ENCODE assay signal across 1 cellular context in genomic region chr1:234327577-234328164, GRCh38.
A peak's percentile ranks its signal among the peaks of the same experiment; 100 is the strongest.
TF ChIP-seq lines count a peak whose summit lies in the region.

No MANE protein-coding gene starts in this region.

TF ChIP-seq in HepG2, 621 proteins besides CTCF, POLR2A, EP300 and RAD21 (continued from another document and continues in another):
- peak; percentile 12; the same call in 1 of the 2 replicates for TF ChIP-seq ZNF281 (CRISPR knock-in tag; IDR thresholded peaks at IDR 0.05; ENCODE audit: borderline replicate concordance)
- no peak for TF ChIP-seq ZBTB3 (CRISPR knock-in tag; IDR thresholded peaks at IDR 0.05; ENCODE audit: borderline replicate concordance, low read depth)
- TF ChIP-seq WIZ (CRISPR knock-in tag; IDR thresholded peaks at IDR 0.05) = peak; percentile 77; the same call in 1 of the 2 replicates
- peak; percentile 70 for TF ChIP-seq ASH2L (IDR thresholded peaks at IDR 0.05; ENCODE audit: insufficient read length, low read depth, low read length)
- no peak for TF ChIP-seq ZNF768 (CRISPR knock-in tag; IDR thresholded peaks at IDR 0.05)
- TF ChIP-seq ZNF891 (CRISPR knock-in tag; IDR thresholded peaks at IDR 0.05) = 0 out of 2 replicates have a peak, but pooled peaks have one; percentile 78
- TF ChIP-seq NAIF1 (CRISPR knock-in tag; IDR thresholded peaks at IDR 0.05; ENCODE audit: borderline replicate concordance) = no peak
- TF ChIP-seq TOPORS (CRISPR knock-in tag; IDR thresholded peaks at IDR 0.05) = peak; percentile 73; the same call in 1 of the 2 replicates
- peak; percentile 38; the same call in 1 of the 2 replicates for TF ChIP-seq ZSCAN9 (CRISPR knock-in tag; IDR thresholded peaks at IDR 0.05; ENCODE audit: borderline replicate concordance)
- TF ChIP-seq ZUFSP (CRISPR knock-in tag; IDR thresholded peaks at IDR 0.05; ENCODE audit: borderline replicate concordance) = no peak
- no peak for TF ChIP-seq GPN1 (CRISPR knock-in tag; IDR thresholded peaks at IDR 0.05; ENCODE audit: borderline replicate concordance)
- peak; percentile 81 for TF ChIP-seq ZBTB34 (CRISPR knock-in tag; IDR thresholded peaks at IDR 0.05)
- TF ChIP-seq HNF4G (IDR thresholded peaks at IDR 0.05; ENCODE audit: borderline replicate concordance, low read depth, low read length) = peak; percentile 94
- TF ChIP-seq HNF4G (CRISPR knock-in tag; IDR thresholded peaks at IDR 0.05; ENCODE audit: borderline replicate concordance, low read depth) = peak; percentile 65; the same call in 1 of the 2 replicates
- 0 out of 4 replicates have a peak, but pooled peaks have one; percentile 34 to 47 for TF ChIP-seq HMGXB4 (CRISPR knock-in tag; IDR thresholded peaks at IDR 0.05; ENCODE audit: borderline replicate concordance in 1 of 2, low read depth in 1 of 2)
- no peak for TF ChIP-seq SKIL (CRISPR knock-in tag; IDR thresholded peaks at IDR 0.05; ENCODE audit: borderline replicate concordance)
- no peak for TF ChIP-seq ZNF609 (CRISPR knock-in tag; IDR thresholded peaks at IDR 0.05; ENCODE audit: borderline replicate concordance)
- no peak for TF ChIP-seq ZBTB2 (CRISPR knock-in tag; IDR thresholded peaks at IDR 0.05; ENCODE audit: low read depth)
- no peak for TF ChIP-seq ZFP41 (CRISPR knock-in tag; IDR thresholded peaks at IDR 0.05; ENCODE audit: borderline replicate concordance)
- TF ChIP-seq NR2F1 (CRISPR knock-in tag; IDR thresholded peaks at IDR 0.05) = peak in 1 of 2 experiments; percentile 29; a peak in 1 of 4 replicates
- TF ChIP-seq ZNF766 (CRISPR knock-in tag; IDR thresholded peaks at IDR 0.05; ENCODE audit: borderline replicate concordance) = peak; percentile 84; the same call in 1 of the 2 replicates
- peak; percentile 58; the same call in 1 of the 2 replicates for TF ChIP-seq ZNF614 (CRISPR knock-in tag; IDR thresholded peaks at IDR 0.05; ENCODE audit: borderline replicate concordance)
- peak; percentile 91 for TF ChIP-seq ZNF264 (CRISPR knock-in tag; IDR thresholded peaks at IDR 0.05)
- 0 out of 2 replicates have a peak, but pooled peaks have one; percentile 53 for TF ChIP-seq ISX (CRISPR knock-in tag; conservative IDR thresholded peaks at IDR 0.05)
- peak; percentile 35 for TF ChIP-seq FOSL2 (CRISPR knock-in tag; IDR thresholded peaks at IDR 0.05)
- TF ChIP-seq ZNF501 (CRISPR knock-in tag; IDR thresholded peaks at IDR 0.05) = no peak
- no peak for TF ChIP-seq LCORL (IDR thresholded peaks at IDR 0.05)
- peak; percentile 70 for TF ChIP-seq LCORL (CRISPR knock-in tag; IDR thresholded peaks at IDR 0.05)
- TF ChIP-seq ZNF282 (IDR thresholded peaks at IDR 0.05; ENCODE audit: partially characterized antibody) = no peak
- no peak for TF ChIP-seq ADNP (CRISPR knock-in tag; IDR thresholded peaks at IDR 0.05)
- TF ChIP-seq HIC2 (CRISPR knock-in tag; IDR thresholded peaks at IDR 0.05; ENCODE audit: low read depth) = no peak
- TF ChIP-seq CEBPB (IDR thresholded peaks at IDR 0.05; ENCODE audit: borderline replicate concordance, low read depth, low read length) = no peak
- TF ChIP-seq PLSCR1 (CRISPR knock-in tag; IDR thresholded peaks at IDR 0.05; ENCODE audit: borderline replicate concordance) = no peak
- no peak for TF ChIP-seq NR2C2 (CRISPR knock-in tag; IDR thresholded peaks at IDR 0.05; ENCODE audit: borderline replicate concordance)
- peak; percentile 52; the same call in 1 of the 2 replicates for TF ChIP-seq ZNF460 (CRISPR knock-in tag; IDR thresholded peaks at IDR 0.05; ENCODE audit: borderline replicate concordance)
- no peak for TF ChIP-seq ZNF333 (CRISPR knock-in tag; IDR thresholded peaks at IDR 0.05; ENCODE audit: borderline replicate concordance)
- no peak for TF ChIP-seq MEIS1 (CRISPR knock-in tag; IDR thresholded peaks at IDR 0.05; ENCODE audit: borderline replicate concordance)
- TF ChIP-seq RFX5 (IDR thresholded peaks at IDR 0.05; ENCODE audit: low read depth, low read length) = no peak
- no peak for TF ChIP-seq ZNF567 (CRISPR knock-in tag; IDR thresholded peaks at IDR 0.05; ENCODE audit: borderline replicate concordance)
